ENCODE assay signal across 1 cellular context in the genomic region with DNA sequence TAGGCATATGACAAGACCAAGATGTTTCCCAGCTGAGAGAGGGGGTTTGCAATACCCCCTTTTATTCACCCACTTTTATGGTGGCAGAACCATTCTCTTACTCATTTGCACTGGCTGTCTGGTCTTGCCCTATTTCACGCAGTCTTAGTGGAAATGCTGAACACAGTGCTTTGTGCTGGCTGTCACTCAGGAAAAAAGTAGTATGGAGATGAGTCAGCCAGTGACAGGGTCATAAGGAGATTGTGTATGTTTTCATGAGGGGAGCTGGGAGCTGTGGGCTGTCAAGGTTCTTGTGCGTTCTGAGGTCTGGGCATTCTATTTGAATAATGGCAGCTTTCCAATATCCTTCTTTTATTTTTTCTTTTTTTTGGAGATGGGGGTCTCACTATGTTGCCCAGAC.
A peak's percentile ranks its signal among the peaks of the same experiment; 100 is the strongest.
TF ChIP-seq lines count a peak whose summit lies in the region.

No MANE protein-coding gene starts in this region.

TF ChIP-seq in IMR-90, 13 proteins besides CTCF, POLR2A, EP300 and RAD21:
- TF ChIP-seq FOS (IDR thresholded peaks at IDR 0.05; ENCODE audit: low read depth, low read length) (no peak), MAFK (IDR thresholded peaks at IDR 0.05; ENCODE audit: low read depth, low read length) (peak; percentile 64), CEBPB (IDR thresholded peaks at IDR 0.05; ENCODE audit: low read depth, low read length) (no peak), RCOR1 (IDR thresholded peaks at IDR 0.05; ENCODE audit: insufficient replicate concordance, low read length) (no peak), USF2 (IDR thresholded peaks at IDR 0.05; ENCODE audit: low read depth, low read length) (no peak), MXI1 (IDR thresholded peaks at IDR 0.05; ENCODE audit: borderline replicate concordance, low read depth, low read length) (no peak), ELK1 (IDR thresholded peaks at IDR 0.05; ENCODE audit: borderline replicate concordance, low read depth, low read length) (no peak)
TF ChIP-seq in IMR-90: peak in this region for 1.
